ENCODE assay signal across 8 cellular contexts in genomic region chr11:59615132-59615636, GRCh38.
DNase-seq lines count a peak whose midpoint lies in the region; ATAC-seq and TF ChIP-seq lines count a peak whose summit lies in the region.

No MANE protein-coding gene starts in this region.

- peak; percentile 20 for ATAC-seq in effector memory CD8-positive, alpha-beta T cell (replicated peaks)

- H3K9me3 Mint-ChIP-seq in effector memory CD8-positive, alpha-beta T cell: no peaks in the 10 kb centered on the region

- peaks cover 27 to 38% of the 10 kb centered on the region in 2 donors for H3K4me1 ChIP-seq in mucosa of rectum (ENCODE audit: control insufficient read depth in 2 of 2, insufficient read depth in 2 of 2, low read length in 2 of 2)

- peak overlapping the region; percentile 49 to 86 for H3K27ac Mint-ChIP-seq in effector memory CD8-positive, alpha-beta T cell

- peak overlapping the region; percentile 92 to 97 for H3K4me3 Mint-ChIP-seq in effector memory CD8-positive, alpha-beta T cell

- DNase-seq in ELR (ENCODE audit: low read depth) (peak; percentile 29), HFF-Myc (ENCODE audit: extremely low read depth, low read depth) (no peak), NCI-H146 (lab: John Stamatoyannopoulos, UW) (peak; percentile 78), SIG-M5 (lab: John Stamatoyannopoulos, UW) (no peak)
- DNase-seq in activated CD8-positive, alpha-beta memory T cell treated with anti-CD3 and anti-CD28 coated beads for 1 hour (ENCODE audit: extremely low read depth in 1 of 2, low read depth in 1 of 2): peak; percentile 34 to 35
- peak; percentile 56 to 61 (median 61) for DNase-seq in effector memory CD8-positive, alpha-beta T cell
- peak; percentile 34 for DNase-seq in stimulated activated CD8-positive, alpha-beta memory T cell treated with anti-CD3 and anti-CD28 coated beads, Interleukin-4, amount 100 ng/mL, for 24 hours (ENCODE audit: low read depth)

- no peaks in the 10 kb centered on the region for H3K9me3 ChIP-seq in mucosa of rectum (ENCODE audit: control insufficient read depth in 2 of 2, low read length in 2 of 2)

- H3K4me1 Mint-ChIP-seq in effector memory CD8-positive, alpha-beta T cell (ENCODE audit: low read depth in 2 of 2): peaks cover 27 to 46% of the 10 kb centered on the region in 2 donors

- H3K27me3 Mint-ChIP-seq in effector memory CD8-positive, alpha-beta T cell: no peaks in the 10 kb centered on the region

- H3K36me3 ChIP-seq in mucosa of rectum (ENCODE audit: control insufficient read depth in 2 of 2, insufficient read depth in 2 of 2, low read length in 2 of 2): peaks cover 3% of the 10 kb centered on the region in 2 donors

- no peak for TF ChIP-seq CTCF in HFF-Myc (IDR thresholded peaks at IDR 0.05; ENCODE audit: low read depth, low read length, missing control alignments)

- H3K27me3 ChIP-seq in mucosa of rectum (ENCODE audit: control insufficient read depth in 2 of 2, insufficient read depth in 2 of 2, low read length in 2 of 2): no peaks in the 10 kb centered on the region

- H3K27ac ChIP-seq in mucosa of rectum (ENCODE audit: low read depth in 2 of 2, low read length in 2 of 2): peak overlapping the region; percentile 89 to 96

- H3K4me3 ChIP-seq in HFF-Myc (replicated peaks; ENCODE audit: low read depth, low read length): peak overlapping the region; percentile 93
- peak overlapping the region; percentile 87 to 90 for H3K4me3 ChIP-seq in mucosa of rectum (ENCODE audit: low read length in 2 of 2)

- H3K36me3 Mint-ChIP-seq in effector memory CD8-positive, alpha-beta T cell (ENCODE audit: insufficient read depth): peaks cover 26% of the 10 kb centered on the region

- peak overlapping the region; percentile 88 to 89 for H3K9ac ChIP-seq in mucosa of rectum (ENCODE audit: low read depth in 1 of 2, low read length in 2 of 2)

Comparison
In these comparisons a context has a peak if more than half of its experiments do, and no peak if none do; other contexts are left out.
1. DNase-seq: peak in ELR (single experiment), NCI-H146 (single experiment), activated CD8-positive, alpha-beta memory T cell treated with anti-CD3 and anti-CD28 coated beads for 1 hour (2 of 2), effector memory CD8-positive, alpha-beta T cell (3 of 3) and stimulated activated CD8-positive, alpha-beta memory T cell treated with anti-CD3 and anti-CD28 coated beads, Interleukin-4, amount 100 ng/mL, for 24 hours (single experiment); none in HFF-Myc (single experiment) and SIG-M5 (single experiment).